ENCODE assay signal across 20 cellular contexts in the genomic region with DNA sequence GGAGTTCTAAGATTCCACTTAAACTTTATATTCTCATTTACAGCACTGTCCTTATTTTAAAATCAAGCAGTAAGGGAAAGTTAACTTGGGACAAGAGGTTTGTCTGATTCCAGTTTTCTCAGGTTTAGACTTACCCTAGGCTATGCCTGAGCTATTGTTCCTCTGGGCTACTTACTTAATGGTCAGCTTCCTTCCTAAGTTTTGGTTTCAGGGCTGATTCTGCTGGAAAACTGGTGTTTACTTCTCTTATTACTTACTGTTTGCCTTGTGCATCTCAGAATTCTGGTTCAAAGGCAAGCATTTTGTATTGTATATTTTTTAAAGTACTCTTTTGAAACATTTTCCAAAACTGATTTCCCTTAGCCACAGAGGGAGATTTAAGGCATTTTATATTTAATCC.
DNase-seq lines count a peak whose midpoint lies in the region; ATAC-seq and TF ChIP-seq lines count a peak whose summit lies in the region.
"Had no signal": no experiment of that assay in that cellular context is flagged by ENCODE, and none has a peak within 500 bp of the region (broad histone marks: within the 10 kb centered on the region; RNA-seq: fewer than 3 reads in every experiment).

No MANE protein-coding gene starts in this region.

- no peaks in the 10 kb centered on the region for H3K9me2 ChIP-seq in MM.1S (replicated peaks; ENCODE audit: insufficient read depth, low read length)

- H3K27ac ChIP-seq in SJSA1 (peak overlapping the region; percentile 80), foreskin keratinocyte (peak overlapping the region; percentile 91), psoas muscle (peak overlapping the region; percentile 94), MM.1S (ENCODE audit: low read length) (no peak overlapping the region)
- H3K27ac ChIP-seq: body of pancreas, KMS-11 had no signal

- H3K4me2 ChIP-seq in MM.1S (ENCODE audit: low read depth, low read length): no peak overlapping the region

- H3K4me3 ChIP-seq in SJSA1 (no peak overlapping the region), psoas muscle (no peak overlapping the region), MM.1S (ENCODE audit: low read length) (no peak overlapping the region), H7 (ENCODE audit: insufficient read depth, low read depth, low read length) (no peak overlapping the region)
- H3K4me3 ChIP-seq: body of pancreas had no signal

- no peak overlapping the region for H2AFZ ChIP-seq in MM.1S (ENCODE audit: low read length)

- peaks cover 12% of the 10 kb centered on the region for H3F3A ChIP-seq in MM.1S (ENCODE audit: insufficient read depth, low read length)

- no peaks in the 10 kb centered on the region for H4K20me1 ChIP-seq in MM.1S (ENCODE audit: insufficient read depth, low read length)

- peak; percentile 46 for DNase-seq in ELR (ENCODE audit: low read depth)
- peak in 1 of 2 experiments; percentile 64 for DNase-seq in SJSA1 (ENCODE audit: low read depth in 1 of 2, low spot score in 2 of 2)
- DNase-seq in foreskin keratinocyte: no peak
- DNase-seq in psoas muscle: no peak
- DNase-seq in MM.1S: no peak
- DNase-seq in stimulated activated CD4-positive, alpha-beta T cell treated with anti-CD3 and anti-CD28 coated beads, Interleukin-1b, Interleukin-23, amount 100 ng/mL, for 48 hours: no peak
- no peak for DNase-seq in H7
- DNase-seq: activated B cell treated with CpG ODN at 0.5 μM for 24 hours; activated naive CD8-positive, alpha-beta T cell treated with anti-CD3 and anti-CD28 coated beads for 36 hours; AML-193; body of pancreas; COR-L47; cortex of kidney; EL; NCI-H1092 treated with DMSO at 0.1 percent for 48 hours; NCI-H2081 treated with DMSO at 0.1 percent for 48 hours; NCI-H510A; nephron progenitor cell; stimulated activated naive CD4-positive, alpha-beta T cell treated with Interleukin-2 at 50 U/mL for 16 hours had no signal

- H3K4me1 ChIP-seq in SJSA1 (replicated peaks) (peaks cover 84% of the 10 kb centered on the region), foreskin keratinocyte (peaks cover 53% of the 10 kb centered on the region), psoas muscle (peaks cover 95% of the 10 kb centered on the region), MM.1S (ENCODE audit: low read length) (peaks cover 48% of the 10 kb centered on the region)
- H3K4me1 ChIP-seq: body of pancreas had no signal

- TF ChIP-seq CTCF in foreskin keratinocyte (conservative IDR thresholded peaks at IDR 0.05) (no peak), psoas muscle (IDR thresholded peaks at IDR 0.05) (no peak), MM.1S (IDR thresholded peaks at IDR 0.05; ENCODE audit: low read length) (no peak)

- H3K27me3 ChIP-seq in SJSA1 (replicated peaks): no peaks in the 10 kb centered on the region
- H3K27me3 ChIP-seq in foreskin keratinocyte: no peaks in the 10 kb centered on the region
- H3K27me3 ChIP-seq in psoas muscle (ENCODE audit: insufficient read depth in 3 of 3, low read length in 2 of 3): no peaks in the 10 kb centered on the region
- H3K27me3 ChIP-seq in MM.1S (replicated peaks; ENCODE audit: insufficient read depth, low read length): no peaks in the 10 kb centered on the region
- no peaks in the 10 kb centered on the region for H3K27me3 ChIP-seq in H7 (ENCODE audit: control insufficient read depth, insufficient read depth, low read length)
- H3K27me3 ChIP-seq: body of pancreas had no signal

- H3K9me3 ChIP-seq in SJSA1 (replicated peaks) (no peaks in the 10 kb centered on the region), psoas muscle (no peaks in the 10 kb centered on the region), MM.1S (replicated peaks; ENCODE audit: insufficient read depth, low read length) (no peaks in the 10 kb centered on the region)
- H3K9me3 ChIP-seq: body of pancreas had no signal

- H3K79me2 ChIP-seq in MM.1S (ENCODE audit: low read length): no peaks in the 10 kb centered on the region

- H3K36me3 ChIP-seq in SJSA1 (peaks cover 8% of the 10 kb centered on the region), psoas muscle (ENCODE audit: insufficient read depth in 1 of 2, low read depth in 1 of 2) (peaks cover 0 to 4% of the 10 kb centered on the region in 2 donors), MM.1S (replicated peaks; ENCODE audit: insufficient read depth, low read length) (no peaks in the 10 kb centered on the region), H7 (replicated peaks; ENCODE audit: control insufficient read depth, insufficient read depth, low read length) (no peaks in the 10 kb centered on the region; the same call in 1 of the 2 replicates)

- no peak overlapping the region for H3K9ac ChIP-seq in MM.1S (ENCODE audit: low read length)
- H3K9ac ChIP-seq: KMS-11 had no signal

- intact Hi-C loops in psoas muscle (cut with DNase I): loop anchor here in 1 of 2 donors (5.0 kb wide), 1 partner anchor 72 kb away; no protein-coding TSS in a partner anchor

- no peak for ATAC-seq in foreskin keratinocyte
- ATAC-seq in psoas muscle: no peak
- ATAC-seq: body of pancreas had no signal
